Comparison of ENCODE assay signal across 8 cellular contexts in genomic region chrX:150984164-150984824, GRCh38. TPM values are rescaled to one million over a fixed set of nuclear protein-coding genes. Genes with fewer than 3 reads are reported as not detected.
A peak's percentile ranks its signal among the peaks of the same experiment; 100 is the strongest.
DNase-seq lines count a peak whose midpoint lies in the region; ATAC-seq and TF ChIP-seq lines count a peak whose summit lies in the region.

No MANE protein-coding gene starts in this region.

- H3K9me3 ChIP-seq in A673 (ENCODE audit: low read depth, low read length, poor library complexity, severe bottlenecking) (no peaks in the 10 kb centered on the region), tibial nerve (no peaks in the 10 kb centered on the region)

- H3K9me3 Mint-ChIP-seq in activated naive CD8-positive, alpha-beta T cell treated with anti-CD3 and anti-CD28 coated beads, Interleukin-2, amount 50 U/mL, for 24 hours = no peaks in the 10 kb centered on the region

- CTCF ChIA-PET in A673 (lab: Charles Lee) = no interaction called here

- peak overlapping the region; percentile 78 for H3K4me3 Mint-ChIP-seq in activated naive CD8-positive, alpha-beta T cell treated with anti-CD3 and anti-CD28 coated beads, Interleukin-2, amount 50 U/mL, for 24 hours

- TF ChIP-seq CTCF in A673 (conservative IDR thresholded peaks at IDR 0.05; ENCODE audit: low read depth, low read length) (no peak), tibial nerve (IDR thresholded peaks at IDR 0.05) (no peak), foreskin keratinocyte (conservative IDR thresholded peaks at IDR 0.05) (no peak)

- H3K27me3 ChIP-seq in A673 (replicated peaks; ENCODE audit: insufficient read depth, low read depth, low read length, poor library complexity) = no peaks in the 10 kb centered on the region
- no peaks in the 10 kb centered on the region for H3K27me3 ChIP-seq in tibial nerve
- H3K27me3 ChIP-seq in foreskin keratinocyte = no peaks in the 10 kb centered on the region

- ATAC-seq in GM18511 (IDR thresholded peaks at IDR 0.05; ENCODE audit: unreplicated experiment) (peak; percentile 9), HG03432 (IDR thresholded peaks at IDR 0.05; ENCODE audit: unreplicated experiment) (peak; percentile 11), left lobe of liver (peak; percentile 9), HG02973 (IDR thresholded peaks at IDR 0.05; ENCODE audit: unreplicated experiment) (no peak), foreskin keratinocyte (no peak)
- no peak for ATAC-seq in activated naive CD8-positive, alpha-beta T cell treated with anti-CD3 and anti-CD28 coated beads, Interleukin-2, amount 50 U/mL, for 24 hours

- no peak for TF ChIP-seq POLR2A in tibial nerve (IDR thresholded peaks at IDR 0.05)

- POLR2A ChIA-PET in A673 (lab: Charles Lee; ENCODE audit: low non-redundant PET) = no interaction called here

- H3K4me3 ChIP-seq in A673 (ENCODE audit: low read depth, low read length, poor library complexity, severe bottlenecking) = peak overlapping the region; percentile 67
- peak overlapping the region in 3 of 4 donors; percentile 26 to 63 (median 37) for H3K4me3 ChIP-seq in tibial nerve

- peaks cover 12% of the 10 kb centered on the region for H3K4me1 Mint-ChIP-seq in activated naive CD8-positive, alpha-beta T cell treated with anti-CD3 and anti-CD28 coated beads, Interleukin-2, amount 50 U/mL, for 24 hours

- H3K36me3 ChIP-seq in A673 (ENCODE audit: insufficient read depth, low read length, poor library complexity, severe bottlenecking) = peaks cover 24% of the 10 kb centered on the region
- H3K36me3 ChIP-seq in tibial nerve = no peaks in the 10 kb centered on the region

- BruUV-seq in A673 (replicated peaks; lab: Mats Ljungman, UMichigan) = no TSS peak

- 60% methylated on average over 65 of the region's 94 CpGs; no CpG with 5 or more reads in 1 of the 2 donors for WGBS in tibial nerve, 2 donors

- no peak overlapping the region for H3K27ac Mint-ChIP-seq in activated naive CD8-positive, alpha-beta T cell treated with anti-CD3 and anti-CD28 coated beads, Interleukin-2, amount 50 U/mL, for 24 hours

- peaks cover 21% of the 10 kb centered on the region for H3K36me3 Mint-ChIP-seq in activated naive CD8-positive, alpha-beta T cell treated with anti-CD3 and anti-CD28 coated beads, Interleukin-2, amount 50 U/mL, for 24 hours (ENCODE audit: low read depth)

- peaks cover 20% of the 10 kb centered on the region for H3K27me3 Mint-ChIP-seq in activated naive CD8-positive, alpha-beta T cell treated with anti-CD3 and anti-CD28 coated beads, Interleukin-2, amount 50 U/mL, for 24 hours

- TF ChIP-seq EP300 in tibial nerve (IDR thresholded peaks at IDR 0.05) = no peak

- DNase-seq in A673 (ENCODE audit: low spot score) = peak; percentile 10
- peak; percentile 3 for DNase-seq in activated naive CD8-positive, alpha-beta T cell treated with anti-CD3 and anti-CD28 coated beads, Interleukin-2, amount 50 U/mL, for 24 hours
- no peak for DNase-seq in left lobe of liver (ENCODE audit: low spot score)
- no peak for DNase-seq in tibial nerve (ENCODE audit: low spot score in 2 of 2)
- DNase-seq in foreskin keratinocyte = no peak

- intact Hi-C loops in A673 (cut with micrococcal nuclease; ENCODE audit: unreplicated experiment) = loop anchor here (5.0 kb wide), 1 partner anchor 82 kb away; no protein-coding TSS in a partner anchor

- H3K27ac ChIP-seq in A673 (ENCODE audit: low read depth, low read length, poor library complexity, severe bottlenecking) = peak overlapping the region; percentile 72
- H3K27ac ChIP-seq in tibial nerve = no peak overlapping the region
- H3K27ac ChIP-seq in foreskin keratinocyte = no peak overlapping the region

- H3K4me1 ChIP-seq in A673 (ENCODE audit: insufficient read depth, low read length, poor library complexity, severe bottlenecking) = no peaks in the 10 kb centered on the region
- no peaks in the 10 kb centered on the region for H3K4me1 ChIP-seq in tibial nerve
- no peaks in the 10 kb centered on the region for H3K4me1 ChIP-seq in foreskin keratinocyte

RNA-seq across cellular contexts. Expression of gene HMGB3, which starts 1.2 kb away (rescaled TPM):
- 173 and 193 TPM in 2 replicates for total RNA-seq in A673 (2021)
- total RNA-seq in left lobe of liver = 33.0 TPM
- 1 to 10 TPM; 2.7 to 8.4 (median 4.9) TPM for total RNA-seq in tibial nerve
- 140 and 141 TPM in 2 replicates for total RNA-seq in foreskin keratinocyte
- 145 and 151 TPM in 2 replicates for polyA plus RNA-seq in foreskin keratinocyte

Comparison
In these comparisons a context has a peak if more than half of its experiments do, and no peak if none do; other contexts are left out.
1. DNase-seq: peak in A673 (single experiment) and activated naive CD8-positive, alpha-beta T cell treated with anti-CD3 and anti-CD28 coated beads, Interleukin-2, amount 50 U/mL, for 24 hours (single experiment); none in left lobe of liver (single experiment), tibial nerve (0 of 2) and foreskin keratinocyte (0 of 2).
2. ATAC-seq: peak in GM18511 (single experiment), HG03432 (single experiment) and left lobe of liver (single experiment); none in activated naive CD8-positive, alpha-beta T cell treated with anti-CD3 and anti-CD28 coated beads, Interleukin-2, amount 50 U/mL, for 24 hours (single experiment), HG02973 (single experiment) and foreskin keratinocyte (single experiment).